Comparison of ENCODE assay signal across 3 cellular contexts in the genomic region with DNA sequence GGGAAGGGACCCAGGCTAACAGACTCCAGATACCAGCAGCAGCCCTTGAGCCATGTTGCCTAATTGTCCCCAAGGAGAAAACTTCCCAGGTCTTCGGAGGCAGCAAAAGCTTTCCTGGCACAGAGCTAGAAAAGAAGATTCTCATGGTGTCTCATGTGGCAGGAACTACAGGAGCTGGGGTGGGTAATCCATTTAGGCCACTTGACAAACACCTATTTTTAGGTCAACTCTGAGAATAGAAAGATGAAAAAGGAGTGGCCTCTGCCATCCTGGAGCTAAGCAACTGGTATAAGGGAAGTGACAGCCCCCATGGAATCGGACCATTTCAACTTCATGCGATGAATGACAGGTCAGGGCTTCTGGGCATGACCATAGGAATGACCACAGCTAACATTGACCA. TPM values are rescaled to one million over a fixed set of nuclear protein-coding genes. Genes with fewer than 3 reads are reported as not detected.
DNase-seq lines count a peak whose midpoint lies in the region; ATAC-seq, FAIRE-seq and TF ChIP-seq lines count a peak whose summit lies in the region.
"Not testable (repeated sequence)": the region's sequence is repeated elsewhere in the genome, so short reads cannot be mapped to it uniquely, and the experiment has no call there.

No MANE protein-coding gene starts in this region.

- not testable (repeated sequence) for TF ChIP-seq RAD21 in A549 (conservative IDR thresholded peaks at IDR 0.05 in 1 of 2, IDR thresholded peaks at IDR 0.05 in 1 of 2)

- H3K4me3 ChIP-seq in A549, psoas muscle, gastrocnemius medialis: not testable (repeated sequence)

- intact Hi-C loops in psoas muscle (cut with DNase I); gastrocnemius medialis (cut with DNase I; ENCODE audit: low total_unique reads): not testable (repeated sequence)

- H3K9me3 ChIP-seq in A549, psoas muscle, gastrocnemius medialis: not testable (repeated sequence)

- 100% methylated on average over 1 of the region's 3 CpGs for WGBS in A549 (ENCODE audit: missing lambda C conversion rate)
- WGBS in psoas muscle, 3 donors: no CpG with 5 or more reads among the region's 3 CpGs

- not testable (repeated sequence) for FAIRE-seq in A549 (lab: Jason Lieb, UNC)

- H3K27me3 ChIP-seq in psoas muscle (ENCODE audit: insufficient read depth in 3 of 3, low read length in 2 of 3); gastrocnemius medialis: not testable (repeated sequence)

- not testable (repeated sequence) for TF ChIP-seq POLR2A in A549 (IDR thresholded peaks at IDR 0.05; ENCODE audit: low read length); gastrocnemius medialis (IDR thresholded peaks at IDR 0.05)

- ATAC-seq in A549: peak; percentile 34 to 68
- ATAC-seq in psoas muscle: peak; percentile 80 to 89 (median 87)
- ATAC-seq in gastrocnemius medialis: peak; percentile 83 to 91

- CTCF ChIA-PET in A549 (lab: Yijun Ruan, JAX): not testable (repeated sequence)

- TF ChIP-seq EP300 in A549 (IDR thresholded peaks at IDR 0.05): not testable (repeated sequence)

- not testable (repeated sequence) for H3K4me1 ChIP-seq in A549, psoas muscle, gastrocnemius medialis

- TF ChIP-seq CTCF in A549 (IDR thresholded peaks at IDR 0.05); psoas muscle (IDR thresholded peaks at IDR 0.05); gastrocnemius medialis (IDR thresholded peaks at IDR 0.05 in 4 of 5, conservative IDR thresholded peaks at IDR 0.05 in 1 of 5): not testable (repeated sequence)

- H3K4me2 ChIP-seq in A549: not testable (repeated sequence)

- DNase-seq in A549 (ENCODE audit: low read depth in 1 of 2, low spot score in 1 of 2); psoas muscle; gastrocnemius medialis: not testable (repeated sequence)

- POLR2A ChIA-PET in A549 (lab: Yijun Ruan, JAX): not testable (repeated sequence)

- not testable (repeated sequence) for H3K36me3 ChIP-seq in psoas muscle (ENCODE audit: insufficient read depth in 1 of 2, low read depth in 1 of 2); gastrocnemius medialis

- H3K27ac ChIP-seq in A549, psoas muscle: not testable (repeated sequence)
- peak overlapping the region in 1 of 4 donors; percentile 77 for H3K27ac ChIP-seq in gastrocnemius medialis

- in situ Hi-C loops in gastrocnemius medialis (cut with MboI; ENCODE audit: low sequenced_read_pairs in 4 of 4): not testable (repeated sequence)

RNA-seq across cellular contexts. Expression of a gene that starts 16.8 kb away (rescaled TPM):
- polyA plus RNA-seq in A549 (2011; rRNA removed): 6.0 and 11.8 TPM in 2 replicates
- polyA plus RNA-seq in A549 (2012; cell fraction: cytosol; rRNA removed): 9.8 and 19.0 TPM in 2 replicates
- 11.2 and 14.7 TPM in 2 replicates for polyA plus RNA-seq in A549 (2012; cell fraction: nucleus; rRNA removed)
- polyA plus RNA-seq in A549 (2017; fragmentation: RNase III; extraction: RNeasy Plus Mini Kit Qiagen cat#74134 plus additional on column Dnase treatment): 4.6 to 5.2 TPM (median 4.8 TPM) in 3 replicates
- polyA minus RNA-seq in A549 (2011; rRNA and poly(A)+ RNA removed): 67.9 and 89.4 TPM in 2 replicates
- total RNA-seq in psoas muscle: 100 to 1,000 TPM; 131 to 255 (median 160) TPM
- polyA plus RNA-seq in psoas muscle: 100 to 1,000 TPM in 1 of 3 donors, 10 to 100 TPM in 1, 1 to 10 TPM in 1; 2.9 to 100 (median 19.7) TPM
- total RNA-seq in gastrocnemius medialis: 100 to 1,000 TPM; 145 to 334 (median 243) TPM
